Comparison of ENCODE assay signal across 24 cellular contexts in the genomic region with DNA sequence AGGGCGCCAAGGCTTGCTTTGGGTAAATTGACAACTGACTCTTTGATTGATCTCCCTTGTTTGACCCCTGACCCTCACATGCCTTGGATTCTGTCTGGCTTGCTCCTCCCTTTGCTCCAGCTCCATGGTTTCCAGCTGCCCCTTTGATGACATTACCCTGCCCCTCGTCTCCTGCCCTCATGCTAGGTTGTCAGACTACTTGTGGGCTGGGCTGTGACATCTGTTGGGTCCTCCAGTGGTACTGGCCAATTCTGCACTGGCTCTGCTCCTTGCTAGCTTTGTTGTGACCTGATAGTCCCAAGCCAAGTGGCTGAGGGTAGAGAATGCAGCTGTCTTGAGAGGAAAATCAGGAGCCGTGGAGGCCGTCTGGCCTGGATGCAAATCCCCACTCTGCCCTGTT. TPM values are rescaled to one million over a fixed set of nuclear protein-coding genes. Genes with fewer than 3 reads are reported as not detected.
DNase-seq lines count a peak whose midpoint lies in the region; FAIRE-seq and TF ChIP-seq lines count a peak whose summit lies in the region.
"Had no signal": no experiment of that assay in that cellular context is flagged by ENCODE, and none has a peak within 500 bp of the region (broad histone marks: within the 10 kb centered on the region; RNA-seq: fewer than 3 reads in every experiment).

No MANE protein-coding gene starts in this region.

- no peak overlapping the region for H3K56ac ChIP-seq in H1 (replicated peaks; ENCODE audit: insufficient read length, low read depth, low read length)

- CTCF ChIA-PET in H1 (lab: Charles Lee; ENCODE audit: partially characterized antibody), result interaction anchor here (0.7 to 1.4 kb wide), 10 partner anchors 10 to 323 kb away, joined by 3 to 6 read pairs (median 3); no protein-coding TSS in a partner anchor

- H3K27me3 ChIP-seq in right atrium auricular region, result no peaks in the 10 kb centered on the region
- H3K27me3 ChIP-seq in H1 (replicated peaks in 1 of 4; ENCODE audit: control insufficient read depth in 3 of 4, extremely low read depth in 1 of 4, insufficient read depth in 3 of 4, low read length in 3 of 4), result peaks cover 0 to 10% (median 7%) of the 10 kb centered on the region in 4 experiments; a peak in 5 of 7 replicates
- peaks cover 0 to 54% (median 17%) of the 10 kb centered on the region in 3 experiments for H3K27me3 ChIP-seq in neuronal stem cell (ENCODE audit: control insufficient read depth in 3 of 3, insufficient read depth in 3 of 3, low read depth in 1 of 3, low read length in 3 of 3)

- H3K4ac ChIP-seq in H1 (replicated peaks; ENCODE audit: insufficient read length, low read depth, low read length) (no peak overlapping the region), neuronal stem cell (ENCODE audit: low read length) (no peak overlapping the region)

- WGBS in H1 (ENCODE audit: extremely low coverage in 1 of 2, insufficient coverage in 1 of 2, insufficient read length in 1 of 2, insufficient replicate concordance in 2 of 2, low coverage in 1 of 2, low lambda C conversion rate in 2 of 2, missing lambda C conversion rate in 1 of 2), 2 experiments, result 69% methylated on average over 4 of the region's 4 CpGs; no CpG with 5 or more reads in 1 of the 2 experiments
- WGBS in neuronal stem cell (ENCODE audit: extremely low coverage in 2 of 2, insufficient read length in 2 of 2, insufficient replicate concordance in 1 of 2), 2 donors, result no CpG with 5 or more reads among the region's 4 CpGs

- H3K79me2 ChIP-seq in H1 (ENCODE audit: control insufficient read depth in 1 of 2, insufficient read depth in 2 of 2, low read length in 2 of 2), result peaks cover 0 to 3% of the 10 kb centered on the region in 2 experiments; a peak in 1 of 4 replicates

- H3K79me1 ChIP-seq in H1 (ENCODE audit: low read depth, low read length) (peaks cover 2% of the 10 kb centered on the region; the same call in 1 of the 2 replicates), neuronal stem cell (ENCODE audit: low read depth, low read length) (no peaks in the 10 kb centered on the region)

- H3K14ac ChIP-seq in H1 (ENCODE audit: insufficient read length), result no peak overlapping the region
- H3K14ac ChIP-seq in neuronal stem cell (ENCODE audit: low read length), result no peak overlapping the region

- DNase-seq in right atrium auricular region (ENCODE audit: low spot score) (no peak), cardiac septum (ENCODE audit: low spot score) (no peak), H1 (ENCODE audit: low read depth in 1 of 2, low spot score in 2 of 2) (no peak), neuronal stem cell (ENCODE audit: low spot score) (no peak), NOMO-1 treated with DMSO at 0.1 percent for 48 hours (lab: John Stamatoyannopoulos, UW; ENCODE audit: unreplicated experiment) (no peak), occipital lobe (lab: John Stamatoyannopoulos, UW) (no peak), NCI-H1092 (lab: John Stamatoyannopoulos, UW) (no peak)
- DNase-seq: Calu3; CD8-positive, alpha-beta memory T cell; DMS153; HCEC 1CT; KG1; NCI-H1105; NCI-H2081 treated with DMSO at 0.1 percent for 48 hours; NCI-H2171 treated with DMSO at 0.1 percent for 48 hours; NCI-H524 treated with DMSO at 0.1 percent for 48 hours; NCI-H82; SHP77 treated with DMSO at 0.1 percent for 48 hours had no signal

- H3K4me3 ChIP-seq in right atrium auricular region, result no peak overlapping the region
- H3K4me3 ChIP-seq in H1 (ENCODE audit: extremely low read depth in 1 of 4, insufficient read depth in 2 of 4, low read depth in 3 of 4, low read length in 4 of 4), result no peak overlapping the region
- H3K4me3 ChIP-seq in neuronal stem cell (ENCODE audit: low read length in 2 of 2), result no peak overlapping the region
- H3K4me3 ChIP-seq: SK-N-MC had no signal

- no peak for FAIRE-seq in H1 (lab: Jason Lieb, UNC)
- FAIRE-seq: A204.1, G401.6, GM12892 had no signal

- H4K8ac ChIP-seq in H1 (ENCODE audit: extremely low read depth, insufficient read depth, low read length) (no peak overlapping the region), neuronal stem cell (ENCODE audit: low read depth, low read length) (no peak overlapping the region)

- H3K23ac ChIP-seq in H1 (ENCODE audit: insufficient read length) (no peak overlapping the region), neuronal stem cell (ENCODE audit: low read depth, low read length, poor library complexity) (no peak overlapping the region)

- no peak for TF ChIP-seq RAD21 in H1 (IDR thresholded peaks at IDR 0.05 in 1 of 2, conservative IDR thresholded peaks at IDR 0.05 in 1 of 2; ENCODE audit: low read depth in 2 of 2, low read length in 2 of 2)

- H2BK5ac ChIP-seq in H1 (ENCODE audit: low read depth, low read length), result no peak overlapping the region
- H2BK5ac ChIP-seq in neuronal stem cell (ENCODE audit: low read length), result no peak overlapping the region

- H3K27ac ChIP-seq in right atrium auricular region (peak overlapping the region; percentile 25 to 52), H1 (ENCODE audit: low read depth, low read length) (no peak overlapping the region), neuronal stem cell (replicated peaks; ENCODE audit: low read length) (no peak overlapping the region)
- H3K27ac ChIP-seq: C4-2B, SK-N-MC had no signal

- no peaks in the 10 kb centered on the region for H3K36me3 ChIP-seq in right atrium auricular region
- H3K36me3 ChIP-seq in H1 (ENCODE audit: control insufficient read depth in 2 of 4, insufficient read depth in 4 of 4, low read length in 3 of 4), result no peaks in the 10 kb centered on the region
- no peaks in the 10 kb centered on the region for H3K36me3 ChIP-seq in neuronal stem cell (replicated peaks in 1 of 2; ENCODE audit: control insufficient read depth in 2 of 2, insufficient read depth in 2 of 2, low read length in 2 of 2)

- H2BK120ac ChIP-seq in H1 (replicated peaks; ENCODE audit: low read depth, low read length), result no peak overlapping the region
- H2BK120ac ChIP-seq in neuronal stem cell (ENCODE audit: low read depth, low read length), result no peak overlapping the region

- TF ChIP-seq EP300 in H1 (IDR thresholded peaks at IDR 0.05; ENCODE audit: borderline replicate concordance in 1 of 2, low read depth in 2 of 2, low read length in 2 of 2), result no peak

- no peak overlapping the region; the same call in 1 of the 2 replicates for H2BK20ac ChIP-seq in H1 (ENCODE audit: low read length)

- H3K9ac ChIP-seq in H1 (replicated peaks in 1 of 4; ENCODE audit: extremely low read depth in 1 of 4, low read depth in 3 of 4, low read length in 3 of 4) (no peak overlapping the region), neuronal stem cell (ENCODE audit: low read depth, low read length, poor library complexity) (no peak overlapping the region)

- H4K91ac ChIP-seq in H1 (replicated peaks; ENCODE audit: insufficient read length, low read length) (no peak overlapping the region), neuronal stem cell (ENCODE audit: low read depth, low read length, poor library complexity) (no peak overlapping the region)

- intact Hi-C loops in cardiac septum (cut with DNase I), result no loop called here

- no peak overlapping the region for H4K5ac ChIP-seq in H1 (ENCODE audit: insufficient read length, low read depth, low read length)

- POLR2A ChIA-PET in H1 (lab: Charles Lee; ENCODE audit: partially characterized antibody), result interaction anchor here (0.6 kb wide), 1 partner anchor 245 kb away, joined by 3 read pairs; no protein-coding TSS in a partner anchor

- H2AFZ ChIP-seq in H1 (ENCODE audit: low read length) (no peak overlapping the region), neuronal stem cell (ENCODE audit: low read length) (no peak overlapping the region)

- no peaks in the 10 kb centered on the region for H3K9me3 ChIP-seq in right atrium auricular region
- H3K9me3 ChIP-seq in H1 (ENCODE audit: insufficient read depth in 2 of 2, low read depth in 1 of 2, low read length in 1 of 2), result no peaks in the 10 kb centered on the region
- H3K9me3 ChIP-seq in neuronal stem cell (replicated peaks in 1 of 2; ENCODE audit: control insufficient read depth in 2 of 2, insufficient read depth in 1 of 2, low read depth in 1 of 2, low read length in 2 of 2), result no peaks in the 10 kb centered on the region

- TF ChIP-seq POLR2A in H1 (IDR thresholded peaks at IDR 0.05; ENCODE audit: control extremely low read depth in 1 of 2, low read depth in 2 of 2, low read length in 2 of 2), result no peak

- H2AK5ac ChIP-seq in H1 (ENCODE audit: low read depth, low read length) (0 out of 2 replicates have a peak overlapping the region, but pooled peaks have one; percentile 98), neuronal stem cell (ENCODE audit: low read depth, low read length) (no peak overlapping the region)

- H2BK12ac ChIP-seq in H1 (ENCODE audit: low read depth, low read length) (peak overlapping the region; percentile 44; the same call in 1 of the 2 replicates), neuronal stem cell (ENCODE audit: low read length) (no peak overlapping the region)

- H3K4me1 ChIP-seq in right atrium auricular region, result peaks cover 0 to 42% of the 10 kb centered on the region in 2 donors
- peaks cover 0 to 5% (median 3%) of the 10 kb centered on the region in 4 experiments; a peak in 3 of 7 replicates for H3K4me1 ChIP-seq in H1 (replicated peaks in 1 of 4; ENCODE audit: control insufficient read depth in 3 of 4, insufficient read depth in 4 of 4, low read length in 3 of 4)
- peaks cover 0 to 7% of the 10 kb centered on the region in 2 donors for H3K4me1 ChIP-seq in neuronal stem cell (ENCODE audit: control insufficient read depth in 2 of 2, insufficient read depth in 1 of 2, low read depth in 1 of 2, low read length in 2 of 2)

- H2BK15ac ChIP-seq in H1 (ENCODE audit: low read length) (no peak overlapping the region), neuronal stem cell (ENCODE audit: low read length) (no peak overlapping the region)

- no peak overlapping the region for H3K4me2 ChIP-seq in H1 (ENCODE audit: insufficient read depth in 1 of 2, low read depth in 2 of 2, low read length in 2 of 2)
- H3K4me2 ChIP-seq in neuronal stem cell (ENCODE audit: insufficient read depth, low read length, poor library complexity, severe bottlenecking), result no peak overlapping the region

- no peaks in the 10 kb centered on the region for H4K20me1 ChIP-seq in H1 (replicated peaks in 1 of 2; ENCODE audit: control insufficient read depth in 1 of 2, insufficient read depth in 2 of 2, low read length in 2 of 2)

- H3K23me2 ChIP-seq in H1 (ENCODE audit: low read depth, low read length), result no peaks in the 10 kb centered on the region; the same call in 1 of the 2 replicates

- H3K18ac ChIP-seq in H1 (ENCODE audit: extremely low read depth, low read length), result no peak overlapping the region
- peak overlapping the region; percentile 23 for H3K18ac ChIP-seq in neuronal stem cell (ENCODE audit: low read length)

- TF ChIP-seq CTCF in right atrium auricular region (IDR thresholded peaks at IDR 0.05), result no peak
- no peak for TF ChIP-seq CTCF in H1 (IDR thresholded peaks at IDR 0.05; ENCODE audit: control extremely low read depth in 1 of 3, insufficient read depth in 1 of 3, low read depth in 1 of 3, low read length in 3 of 3)

RNA-seq across cellular contexts. Expression of a gene that starts 6.2 kb away (rescaled TPM):
- total RNA-seq in right atrium auricular region, result 10 to 100 TPM; 41.2 to 85.3 TPM
- total RNA-seq in cardiac septum, result 116 TPM
- total RNA-seq in H1 (2021; fragmentation: NEBNext Ultra II Directional; extraction: Animal tissue kit (Norgen Biotek cat#: 25700)), result 6.2 and 6.4 TPM in 2 replicates
- polyA plus RNA-seq in H1 (2011; rRNA removed), result 2.5 and 3.2 TPM in 2 replicates
- polyA plus RNA-seq in H1 (2011; cell fraction: cytosol; rRNA removed), result 3.3 TPM
- polyA plus RNA-seq in H1 (2011; cell fraction: nucleus; rRNA removed), result 9.5 TPM
- polyA plus RNA-seq in H1 (2012, experiment 1 of 2), result 4.1 to 4.9 TPM (median 4.3 TPM) in 4 replicates
- 0.51 TPM for polyA plus RNA-seq in H1 (2012, experiment 2 of 2)
- polyA plus RNA-seq in H1 (2013, experiment 1 of 2), result 3.8 TPM
- 3.6 TPM for polyA plus RNA-seq in H1 (2013, experiment 2 of 2)
- 8.5 and 9.1 TPM in 2 replicates for polyA minus RNA-seq in H1 (2011; rRNA and poly(A)+ RNA removed)
- polyA minus RNA-seq in H1 (2011; cell fraction: cytosol; rRNA and poly(A)+ RNA removed), result 3.3 TPM
- 36.6 TPM for polyA minus RNA-seq in H1 (2011; cell fraction: nucleus; rRNA and poly(A)+ RNA removed)
- 0.93 TPM for polyA plus RNA-seq in neuronal stem cell (2013, experiment 1 of 2)
- polyA plus RNA-seq in neuronal stem cell (2013, experiment 2 of 2), result 0.96 TPM
- 1.6 TPM for total RNA-seq in occipital lobe
- total RNA-seq: CD8-positive, alpha-beta memory T cell; OCI-LY7 had no signal
- polyA plus RNA-seq: CD8-positive, alpha-beta memory T cell had no signal

Comparison
In these comparisons a context has a peak if more than half of its experiments do, and no peak if none do; other contexts are left out.
1. H3K27ac ChIP-seq: peak in right atrium auricular region (2 of 2); none in H1 (single experiment) and neuronal stem cell (single experiment).